Comparison of ENCODE assay signal across 11 cellular contexts in genomic region chr16:89364603-89365002, GRCh38.
DNase-seq lines count a peak whose midpoint lies in the region; ATAC-seq and TF ChIP-seq lines count a peak whose summit lies in the region.
"Had no signal": no experiment of that assay in that cellular context is flagged by ENCODE, and none has a peak within 500 bp of the region (broad histone marks: within the 10 kb centered on the region; RNA-seq: fewer than 3 reads in every experiment).

No MANE protein-coding gene starts in this region.

- H3K27me3 ChIP-seq in IMR-90 (ENCODE audit: control insufficient read depth, insufficient read depth, low read length) (no peaks in the 10 kb centered on the region), mesenchymal stem cell (ENCODE audit: control insufficient read depth in 1 of 2, insufficient read depth in 1 of 2, low read length in 2 of 2) (no peaks in the 10 kb centered on the region)

- peak overlapping the region; percentile 30; the same call in 1 of the 2 replicates for H3K4me2 ChIP-seq in IMR-90 (ENCODE audit: low read depth, low read length)
- no peak overlapping the region for H3K4me2 ChIP-seq in mesenchymal stem cell (ENCODE audit: low read length, poor library complexity, severe bottlenecking)

- peak overlapping the region; percentile 52 to 94 (median 86) for H3K27ac Mint-ChIP-seq in CD14-positive monocyte

- dilution Hi-C loops in IMR-90 (cut with HindIII; ENCODE audit: low sequenced_read_pairs, unreplicated experiment), result no loop called here

- peak overlapping the region; percentile 61 for H3K23ac ChIP-seq in IMR-90 (ENCODE audit: low read depth, low read length)
- no peak overlapping the region for H3K23ac ChIP-seq in mesenchymal stem cell (ENCODE audit: low read length in 2 of 2)

- POLR2A ChIA-PET in IMR-90 (lab: Charles Lee; ENCODE audit: unreplicated experiment), result no interaction called here

- no peak overlapping the region for H2BK20ac ChIP-seq in IMR-90 (ENCODE audit: low read depth, low read length)

- H2BK15ac ChIP-seq in IMR-90 (ENCODE audit: low read depth, low read length) (no peak overlapping the region), mesenchymal stem cell (ENCODE audit: low read depth, poor library complexity, severe bottlenecking) (no peak overlapping the region)

- H3K27ac ChIP-seq in IMR-90 (ENCODE audit: insufficient read depth, low read length) (no peak overlapping the region), mesenchymal stem cell (ENCODE audit: low read length, poor library complexity, severe bottlenecking) (no peak overlapping the region)

- H4K20me1 ChIP-seq in IMR-90 (ENCODE audit: insufficient read depth, low read length), result peaks cover 98% of the 10 kb centered on the region

- no peak for DNase-seq in CD14-positive monocyte (ENCODE audit: low spot score)
- peak; percentile 81 for DNase-seq in IMR-90
- DNase-seq in astrocyte of the hippocampus (ENCODE audit: low read depth, low spot score), result peak; percentile 49
- DNase-seq in mesenchymal stem cell, result peak; percentile 50
- DNase-seq in GM13977 (ENCODE audit: low spot score), result no peak
- DNase-seq in DMS53 treated with DMSO at 0.1 percent for 48 hours (lab: John Stamatoyannopoulos, UW; ENCODE audit: unreplicated experiment), result no peak
- no peak for DNase-seq in germinal center (ENCODE audit: low spot score)
- DNase-seq: activated CD4-positive, CD25-positive, alpha-beta regulatory T cell; DND-41; NCI-H510A treated with DMSO at 0.1 percent for 48 hours had no signal

- no peak overlapping the region for H2BK120ac ChIP-seq in IMR-90 (ENCODE audit: low read depth, low read length)
- no peak overlapping the region for H2BK120ac ChIP-seq in mesenchymal stem cell (ENCODE audit: low read depth, low read length)

- peaks cover 76% of the 10 kb centered on the region for H3K4me1 Mint-ChIP-seq in CD14-positive monocyte

- in situ Hi-C loops in IMR-90 (cut with MboI; ENCODE audit: low sequenced_read_pairs) (no loop called here), GM13977 (cut with MboI; ENCODE audit: low pct_unique_long_range_greater_than_20kb, low sequenced_read_pairs, unreplicated experiment) (no loop called here)

- no peak overlapping the region for H2AFZ ChIP-seq in IMR-90 (replicated peaks; ENCODE audit: low read length, poor library complexity)
- no peak overlapping the region for H2AFZ ChIP-seq in mesenchymal stem cell (ENCODE audit: low read depth, low read length)

- peaks cover 14 to 33% of the 10 kb centered on the region in 2 donors for H3K36me3 Mint-ChIP-seq in CD14-positive monocyte

- H2AK5ac ChIP-seq in IMR-90 (ENCODE audit: low read depth, low read length) (peak overlapping the region; percentile 25; the same call in 1 of the 2 replicates), mesenchymal stem cell (ENCODE audit: low read length, severe bottlenecking) (no peak overlapping the region)

- H3K4ac ChIP-seq in IMR-90 (ENCODE audit: low read depth, low read length) (peak overlapping the region; percentile 20; the same call in 1 of the 2 replicates), mesenchymal stem cell (ENCODE audit: low read depth in 1 of 2, low read length in 2 of 2) (no peak overlapping the region)

- ATAC-seq in IMR-90 (ENCODE audit: low read depth) (peak; percentile 64), HG02970 (IDR thresholded peaks at IDR 0.05; ENCODE audit: low FRiP score, unreplicated experiment) (no peak)

- H3K4me3 Mint-ChIP-seq in CD14-positive monocyte, result no peak overlapping the region

- H4K91ac ChIP-seq in IMR-90 (ENCODE audit: insufficient read depth, low read depth, low read length), result no peak overlapping the region
- no peak overlapping the region for H4K91ac ChIP-seq in mesenchymal stem cell (ENCODE audit: low read length)

- TF ChIP-seq RAD21 in IMR-90 (IDR thresholded peaks at IDR 0.05; ENCODE audit: low read length), result no peak

- H3K56ac ChIP-seq in IMR-90 (ENCODE audit: extremely low read depth, insufficient read depth, low read length), result no peak overlapping the region

- no peak overlapping the region for H2BK12ac ChIP-seq in mesenchymal stem cell (ENCODE audit: low read length in 2 of 2)

- H3K36me3 ChIP-seq in IMR-90 (ENCODE audit: control insufficient read depth, insufficient read depth, low read length), result peaks cover 2% of the 10 kb centered on the region
- H3K36me3 ChIP-seq in mesenchymal stem cell (ENCODE audit: control insufficient read depth in 1 of 2, insufficient read depth in 2 of 2, low read depth in 1 of 2, low read length in 2 of 2), result peaks cover 3 to 15% of the 10 kb centered on the region in 2 experiments

- peaks cover 41% of the 10 kb centered on the region for H3K4me1 ChIP-seq in IMR-90 (ENCODE audit: control insufficient read depth, insufficient read depth, low read length)
- H3K4me1 ChIP-seq in mesenchymal stem cell (ENCODE audit: control insufficient read depth, insufficient read depth, low read depth, low read length), result peaks cover 59% of the 10 kb centered on the region

- H3K14ac ChIP-seq in IMR-90 (replicated peaks; ENCODE audit: low read depth, low read length), result 0 out of 2 replicates have a peak overlapping the region, but pooled peaks have one; percentile 35
- no peak overlapping the region for H3K14ac ChIP-seq in mesenchymal stem cell (ENCODE audit: low read length in 2 of 2)

- no peaks in the 10 kb centered on the region for H3K9me3 ChIP-seq in IMR-90 (ENCODE audit: control insufficient read depth, insufficient read depth, low read length)
- H3K9me3 ChIP-seq in mesenchymal stem cell (ENCODE audit: control insufficient read depth, low read length), result no peaks in the 10 kb centered on the region

- WGBS in IMR-90 (ENCODE audit: extremely low coverage in 2 of 2, insufficient read length in 1 of 2), 2 experiments, result 20% methylated on average over 2 of the region's 8 CpGs; no CpG with 5 or more reads in 1 of the 2 experiments
- WGBS in mesenchymal stem cell, result 72% methylated on average over 7 of the region's 8 CpGs

- H3K18ac ChIP-seq in IMR-90 (ENCODE audit: low read depth, low read length) (no peak overlapping the region), mesenchymal stem cell (ENCODE audit: low read depth in 1 of 2, low read length in 2 of 2) (no peak overlapping the region)

- no peak for TF ChIP-seq CTCF in CD14-positive monocyte (IDR thresholded peaks at IDR 0.05)
- TF ChIP-seq CTCF in IMR-90 (conservative IDR thresholded peaks at IDR 0.05; ENCODE audit: low read depth, low read length), result no peak
- no peak for TF ChIP-seq CTCF in GM13977 (IDR thresholded peaks at IDR 0.05; ENCODE audit: extremely low read depth, insufficient read depth, missing control alignments)

- CTCF ChIA-PET in IMR-90 (lab: Yijun Ruan, JAX), result interaction anchor here (1.0 kb wide), 1 partner anchor 13 kb away, joined by 3 read pairs; no protein-coding TSS in a partner anchor

- H3K79me1 ChIP-seq in IMR-90 (ENCODE audit: low read depth in 1 of 2, low read length in 2 of 2), result peaks cover 27 to 88% of the 10 kb centered on the region in 2 experiments
- H3K79me1 ChIP-seq in mesenchymal stem cell (replicated peaks; ENCODE audit: low read length, poor library complexity, severe bottlenecking), result peaks cover 13% of the 10 kb centered on the region

- H3K9ac ChIP-seq in IMR-90 (ENCODE audit: low read depth, low read length) (no peak overlapping the region), mesenchymal stem cell (ENCODE audit: low read length) (peak overlapping the region; percentile 31)

- no peak overlapping the region for H3K4me3 ChIP-seq in IMR-90 (ENCODE audit: insufficient read depth, low read depth, low read length)
- H3K4me3 ChIP-seq in mesenchymal stem cell (ENCODE audit: insufficient read depth in 1 of 2, low read depth in 1 of 2, low read length in 2 of 2), result no peak overlapping the region

- no peak overlapping the region for H4K5ac ChIP-seq in IMR-90 (ENCODE audit: low read depth, low read length)

- H2BK5ac ChIP-seq in IMR-90 (ENCODE audit: low read depth, low read length, poor library complexity, severe bottlenecking) (peak overlapping the region; percentile 32), mesenchymal stem cell (ENCODE audit: low read depth, low read length, poor library complexity, severe bottlenecking) (no peak overlapping the region)

- intact Hi-C loops in CD14-positive monocyte (cut with micrococcal nuclease), result loop anchor here in 1 of 2 donors (5.0 kb wide), 1 partner anchor 143 kb away; the partner anchor contains the start of gene SPG7
- intact Hi-C loops in IMR-90 (cut with micrococcal nuclease), result no loop called here

- no peak for TF ChIP-seq POLR2A in IMR-90 (IDR thresholded peaks at IDR 0.05; ENCODE audit: low read depth, low read length)

- peaks cover 73% of the 10 kb centered on the region for H3K9me1 ChIP-seq in IMR-90 (ENCODE audit: insufficient read depth, low read length)

- H4K8ac ChIP-seq in IMR-90 (ENCODE audit: low read depth in 2 of 2, low read length in 2 of 2), result peak overlapping the region in 1 of 2 experiments; percentile 7; a peak in 1 of 4 replicates
- H4K8ac ChIP-seq in mesenchymal stem cell (ENCODE audit: low read length), result no peak overlapping the region

- BruUV-seq in IMR-90 (replicated peaks; lab: Mats Ljungman, UMichigan), result no TSS peak

- H3K9me3 Mint-ChIP-seq in CD14-positive monocyte, result no peaks in the 10 kb centered on the region

- H3K27me3 Mint-ChIP-seq in CD14-positive monocyte (ENCODE audit: low read depth in 3 of 3), result no peaks in the 10 kb centered on the region

- no peak overlapping the region for H2AK9ac ChIP-seq in IMR-90 (replicated peaks; ENCODE audit: low read depth, low read length, poor library complexity)

TF ChIP-seq in IMR-90, 13 proteins besides CTCF, POLR2A, EP300 and RAD21:
- TF ChIP-seq, protein P1, sequence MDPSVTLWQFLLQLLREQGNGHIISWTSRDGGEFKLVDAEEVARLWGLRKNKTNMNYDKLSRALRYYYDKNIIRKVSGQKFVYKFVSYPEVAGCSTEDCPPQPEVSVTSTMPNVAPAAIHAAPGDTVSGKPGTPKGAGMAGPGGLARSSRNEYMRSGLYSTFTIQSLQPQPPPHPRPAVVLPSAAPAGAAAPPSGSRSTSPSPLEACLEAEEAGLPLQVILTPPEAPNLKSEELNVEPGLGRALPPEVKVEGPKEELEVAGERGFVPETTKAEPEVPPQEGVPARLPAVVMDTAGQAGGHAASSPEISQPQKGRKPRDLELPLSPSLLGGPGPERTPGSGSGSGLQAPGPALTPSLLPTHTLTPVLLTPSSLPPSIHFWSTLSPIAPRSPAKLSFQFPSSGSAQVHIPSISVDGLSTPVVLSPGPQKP (IDR thresholded peaks at IDR 0.05; ENCODE audit: borderline replicate concordance, low read depth, low read length), result no peak
- TF ChIP-seq, protein P2, sequence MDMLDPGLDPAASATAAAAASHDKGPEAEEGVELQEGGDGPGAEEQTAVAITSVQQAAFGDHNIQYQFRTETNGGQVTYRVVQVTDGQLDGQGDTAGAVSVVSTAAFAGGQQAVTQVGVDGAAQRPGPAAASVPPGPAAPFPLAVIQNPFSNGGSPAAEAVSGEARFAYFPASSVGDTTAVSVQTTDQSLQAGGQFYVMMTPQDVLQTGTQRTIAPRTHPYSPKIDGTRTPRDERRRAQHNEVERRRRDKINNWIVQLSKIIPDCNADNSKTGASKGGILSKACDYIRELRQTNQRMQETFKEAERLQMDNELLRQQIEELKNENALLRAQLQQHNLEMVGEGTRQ (IDR thresholded peaks at IDR 0.05; ENCODE audit: low read depth, low read length), result no peak
- TF ChIP-seq BHLHE40 (IDR thresholded peaks at IDR 0.05; ENCODE audit: low read depth, low read length) (no peak), FOS (IDR thresholded peaks at IDR 0.05; ENCODE audit: low read depth, low read length) (no peak), SMC3 (IDR thresholded peaks at IDR 0.05; ENCODE audit: low read depth, low read length) (no peak)

Comparison
In these comparisons a context has a peak if more than half of its experiments do, and no peak if none do; other contexts are left out.
1. DNase-seq: peak in IMR-90 (single experiment), astrocyte of the hippocampus (single experiment) and mesenchymal stem cell (single experiment); none in CD14-positive monocyte (single experiment), GM13977 (single experiment), DMS53 treated with DMSO at 0.1 percent for 48 hours (single experiment) and germinal center (single experiment).